Comparison of ENCODE assay signal across 8 cellular contexts in genomic region chr12:45745861-45746277, GRCh38. TPM values are rescaled to one million over a fixed set of nuclear protein-coding genes. Genes with fewer than 3 reads are reported as not detected.
DNase-seq lines count a peak whose midpoint lies in the region; ATAC-seq, FAIRE-seq and TF ChIP-seq lines count a peak whose summit lies in the region.

No MANE protein-coding gene starts in this region.

- no peak for DNase-seq in BE2C
- peak; percentile 23 for DNase-seq in HTR-8/SVneo (ENCODE audit: insufficient read length, low spot score)
- DNase-seq in activated CD8-positive, alpha-beta T cell treated with anti-CD3 and anti-CD28 coated beads, Interleukin-2, amount 10 ng/mL, durations not matched to agents 7 days and 5 days = no peak
- peak; percentile 23 for DNase-seq in kidney tubule cell (ENCODE audit: low spot score)
- no peak for DNase-seq in HuH-7.5 (ENCODE audit: low spot score)
- no peak for DNase-seq in stimulated activated effector memory CD8-positive, alpha-beta T cell treated with anti-CD3 and anti-CD28 coated beads, Interleukin-12 subunit alpha, Interleukin-12 subunit beta, amount 100 ng/mL, for 72 hours (ENCODE audit: low spot score in 2 of 2)
- DNase-seq in activated T-cell treated with anti-CD3 and anti-CD28 coated beads for 4 hours = no peak

- H3K36me3 ChIP-seq in BE2C = peaks cover 20% of the 10 kb centered on the region

- no peaks in the 10 kb centered on the region for H3K4me1 ChIP-seq in BE2C

- no peak overlapping the region for H3K4me3 Mint-ChIP-seq in activated CD8-positive, alpha-beta T cell treated with anti-CD3 and anti-CD28 coated beads, Interleukin-2, amount 10 ng/mL, durations not matched to agents 7 days and 5 days
- H3K4me3 Mint-ChIP-seq in stimulated activated effector memory CD8-positive, alpha-beta T cell treated with anti-CD3 and anti-CD28 coated beads, Interleukin-12 subunit alpha, Interleukin-12 subunit beta, amount 100 ng/mL, for 72 hours = no peak overlapping the region

- POLR2A ChIA-PET in activated CD8-positive, alpha-beta T cell treated with anti-CD3 and anti-CD28 coated beads, Interleukin-2, amount 10 ng/mL, durations not matched to agents 7 days and 5 days (lab: Charles Lee) = no interaction called here

- H3K9me3 Mint-ChIP-seq in activated CD8-positive, alpha-beta T cell treated with anti-CD3 and anti-CD28 coated beads, Interleukin-2, amount 10 ng/mL, durations not matched to agents 7 days and 5 days (ENCODE audit: insufficient read depth) = peaks cover 5% of the 10 kb centered on the region
- H3K9me3 Mint-ChIP-seq in stimulated activated effector memory CD8-positive, alpha-beta T cell treated with anti-CD3 and anti-CD28 coated beads, Interleukin-12 subunit alpha, Interleukin-12 subunit beta, amount 100 ng/mL, for 72 hours = no peaks in the 10 kb centered on the region

- CTCF ChIA-PET in activated CD8-positive, alpha-beta T cell treated with anti-CD3 and anti-CD28 coated beads, Interleukin-2, amount 10 ng/mL, durations not matched to agents 7 days and 5 days (lab: Charles Lee) = interaction anchor here (0.6 to 6.1 kb wide), 6 partner anchors 10 to 528 kb away, joined by 3 to 49 read pairs (median 3); no protein-coding TSS in a partner anchor

- peaks cover 48% of the 10 kb centered on the region for H3K36me3 Mint-ChIP-seq in activated CD8-positive, alpha-beta T cell treated with anti-CD3 and anti-CD28 coated beads, Interleukin-2, amount 10 ng/mL, durations not matched to agents 7 days and 5 days (ENCODE audit: low read depth)
- peaks cover 27% of the 10 kb centered on the region for H3K36me3 Mint-ChIP-seq in stimulated activated effector memory CD8-positive, alpha-beta T cell treated with anti-CD3 and anti-CD28 coated beads, Interleukin-12 subunit alpha, Interleukin-12 subunit beta, amount 100 ng/mL, for 72 hours

- H3K9me3 ChIP-seq in BE2C = peaks cover 7% of the 10 kb centered on the region

- H3K4me1 Mint-ChIP-seq in activated CD8-positive, alpha-beta T cell treated with anti-CD3 and anti-CD28 coated beads, Interleukin-2, amount 10 ng/mL, durations not matched to agents 7 days and 5 days (ENCODE audit: low read depth) = peaks cover 36% of the 10 kb centered on the region
- H3K4me1 Mint-ChIP-seq in stimulated activated effector memory CD8-positive, alpha-beta T cell treated with anti-CD3 and anti-CD28 coated beads, Interleukin-12 subunit alpha, Interleukin-12 subunit beta, amount 100 ng/mL, for 72 hours = peaks cover 42% of the 10 kb centered on the region

- no peaks in the 10 kb centered on the region for H3K27me3 Mint-ChIP-seq in activated CD8-positive, alpha-beta T cell treated with anti-CD3 and anti-CD28 coated beads, Interleukin-2, amount 10 ng/mL, durations not matched to agents 7 days and 5 days (ENCODE audit: low read depth)

- H3K27ac Mint-ChIP-seq in activated CD8-positive, alpha-beta T cell treated with anti-CD3 and anti-CD28 coated beads, Interleukin-2, amount 10 ng/mL, durations not matched to agents 7 days and 5 days = no peak overlapping the region
- no peak overlapping the region for H3K27ac Mint-ChIP-seq in stimulated activated effector memory CD8-positive, alpha-beta T cell treated with anti-CD3 and anti-CD28 coated beads, Interleukin-12 subunit alpha, Interleukin-12 subunit beta, amount 100 ng/mL, for 72 hours

- FAIRE-seq in HTR-8/SVneo (lab: Jason Lieb, UNC) = no peak

- H3K27me3 ChIP-seq in BE2C = no peaks in the 10 kb centered on the region

- no peak overlapping the region for H3K4me3 ChIP-seq in BE2C (ENCODE audit: low read depth, low read length)

- peak; percentile 26; the same call in 1 of the 2 replicates for TF ChIP-seq CTCF in BE2C (IDR thresholded peaks at IDR 0.05; ENCODE audit: low read depth, low read length)

- peak; percentile 39 for ATAC-seq in activated CD8-positive, alpha-beta T cell treated with anti-CD3 and anti-CD28 coated beads, Interleukin-2, amount 10 ng/mL, durations not matched to agents 7 days and 5 days
- ATAC-seq in HG03571 (IDR thresholded peaks at IDR 0.05; ENCODE audit: unreplicated experiment) = no peak
- no peak for ATAC-seq in stimulated activated effector memory CD8-positive, alpha-beta T cell treated with anti-CD3 and anti-CD28 coated beads, Interleukin-12 subunit alpha, Interleukin-12 subunit beta, amount 100 ng/mL, for 72 hours

RNA-seq across cellular contexts. Expression of gene ARID2, which starts 16.4 kb away (rescaled TPM):
- 14.8 TPM for polyA plus RNA-seq in BE2C (2012; ENCODE audit: insufficient read depth, insufficient read length, low read depth)
- total RNA-seq in activated CD8-positive, alpha-beta T cell treated with anti-CD3 and anti-CD28 coated beads, Interleukin-2, amount 10 ng/mL, durations not matched to agents 7 days and 5 days = 10 to 100 TPM; 49.0 to 52.3 TPM

Comparison
In these comparisons a context has a peak if more than half of its experiments do, and no peak if none do; other contexts are left out.
1. DNase-seq: peak in HTR-8/SVneo (single experiment) and kidney tubule cell (single experiment); none in BE2C (single experiment), activated CD8-positive, alpha-beta T cell treated with anti-CD3 and anti-CD28 coated beads, Interleukin-2, amount 10 ng/mL, durations not matched to agents 7 days and 5 days (single experiment), HuH-7.5 (single experiment), stimulated activated effector memory CD8-positive, alpha-beta T cell treated with anti-CD3 and anti-CD28 coated beads, Interleukin-12 subunit alpha, Interleukin-12 subunit beta, amount 100 ng/mL, for 72 hours (0 of 2) and activated T-cell treated with anti-CD3 and anti-CD28 coated beads for 4 hours (single experiment).